Comparison of ENCODE assay signal across 2 cellular contexts in the genomic region with DNA sequence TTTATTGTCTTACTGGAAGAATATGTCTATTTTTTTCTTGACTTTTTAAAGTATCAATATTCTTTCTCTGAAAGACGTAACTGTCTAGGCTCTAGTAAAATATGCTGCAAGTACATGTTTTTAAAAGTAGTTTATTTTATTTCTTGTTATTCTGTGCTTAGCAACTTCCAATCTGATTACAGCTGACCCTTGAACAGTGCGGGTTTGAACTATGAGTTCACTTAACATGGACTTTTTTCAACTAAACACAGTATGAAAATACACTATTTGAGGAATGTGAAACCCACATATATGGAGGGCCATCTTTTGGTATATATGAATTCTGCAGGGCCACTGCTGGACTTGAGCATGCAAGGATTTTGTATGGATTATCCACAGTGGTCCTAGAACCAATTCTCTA.
A peak's percentile ranks its signal among the peaks of the same experiment; 100 is the strongest.
TF ChIP-seq lines count a peak whose summit lies in the region.

No MANE protein-coding gene starts in this region.

TF ChIP-seq in liver, 16 proteins besides CTCF, POLR2A, EP300 and RAD21:
- TF ChIP-seq HNF4G (IDR thresholded peaks at IDR 0.05) (no peak), REST (IDR thresholded peaks at IDR 0.05) (no peak), NR2F2 (IDR thresholded peaks at IDR 0.05) (no peak), HNF4A (conservative IDR thresholded peaks at IDR 0.05) (peak; percentile 65 to 67), JUND (IDR thresholded peaks at IDR 0.05) (no peak)
TF ChIP-seq in liver: peak in this region for 1.

TF ChIP-seq in HepG2, 621 proteins besides CTCF, POLR2A, EP300 and RAD21:
- TF ChIP-seq ZNF225 (CRISPR knock-in tag; IDR thresholded peaks at IDR 0.05) (no peak), SNAI1 (CRISPR knock-in tag; IDR thresholded peaks at IDR 0.05; ENCODE audit: borderline replicate concordance) (no peak), ZNF607 (CRISPR knock-in tag; IDR thresholded peaks at IDR 0.05; ENCODE audit: borderline replicate concordance) (no peak), KLF13 (CRISPR knock-in tag; IDR thresholded peaks at IDR 0.05) (no peak), NFRKB (IDR thresholded peaks at IDR 0.05) (no peak), ZNF891 (CRISPR knock-in tag; IDR thresholded peaks at IDR 0.05) (no peak), CHD2 (IDR thresholded peaks at IDR 0.05; ENCODE audit: low read depth, low read length) (no peak), ZNF17 (CRISPR knock-in tag; IDR thresholded peaks at IDR 0.05) (no peak), ZNF501 (CRISPR knock-in tag; IDR thresholded peaks at IDR 0.05) (no peak), ZNF761 (CRISPR knock-in tag; conservative IDR thresholded peaks at IDR 0.05) (no peak), ZNF558 (CRISPR knock-in tag; IDR thresholded peaks at IDR 0.05; ENCODE audit: borderline replicate concordance) (no peak), ZNF280B (CRISPR knock-in tag; IDR thresholded peaks at IDR 0.05; ENCODE audit: borderline replicate concordance) (no peak)
